ENCODE assay signal across 8 cellular contexts in the genomic region with DNA sequence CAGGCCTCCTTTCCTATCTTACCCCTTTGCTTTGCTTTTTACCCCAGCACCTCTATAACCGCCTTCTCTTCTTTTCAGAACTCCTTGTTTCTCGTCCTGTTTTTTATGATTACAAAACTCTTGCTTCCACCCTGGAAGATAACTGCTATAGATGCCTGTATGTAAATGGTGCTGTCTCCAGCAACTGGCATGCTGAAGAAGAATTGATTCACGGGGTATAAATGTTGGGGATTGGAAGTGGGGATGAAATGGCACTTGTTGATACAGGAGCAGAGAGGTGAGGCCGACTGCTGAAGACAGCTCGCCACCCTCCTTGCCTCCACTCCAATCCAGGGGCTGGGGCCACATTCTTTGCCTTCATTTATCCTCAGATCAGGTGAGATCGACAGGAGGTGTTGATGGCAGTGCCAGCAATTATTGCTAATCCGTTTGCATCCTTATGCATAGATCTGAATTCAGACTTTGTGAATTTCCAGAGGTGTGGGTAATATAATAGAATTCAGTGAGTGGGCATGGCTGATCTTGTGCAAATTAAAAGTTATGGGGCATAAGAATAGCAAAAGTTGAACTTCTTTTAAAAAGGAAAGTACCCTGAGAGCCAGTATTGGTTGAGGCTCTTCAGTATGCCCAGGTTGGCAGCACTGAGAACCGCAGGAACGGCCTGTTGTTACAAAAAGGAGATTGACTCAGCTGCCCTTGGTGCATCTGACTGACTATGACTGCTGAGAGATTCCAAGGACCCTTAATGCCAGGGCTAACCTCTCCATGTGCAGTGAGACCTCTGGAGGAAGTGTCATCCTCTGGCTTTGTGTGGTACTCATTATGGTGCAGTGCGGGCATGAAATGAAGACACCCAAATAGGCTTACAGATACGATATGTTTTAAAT. TPM values are rescaled to one million over a fixed set of nuclear protein-coding genes. Genes with fewer than 3 reads are reported as not detected.
A peak's percentile ranks its signal among the peaks of the same experiment; 100 is the strongest.
DNase-seq lines count a peak whose midpoint lies in the region; ATAC-seq and TF ChIP-seq lines count a peak whose summit lies in the region.

No MANE protein-coding gene starts in this region.

- no peaks in the 10 kb centered on the region for H3K9me3 Mint-ChIP-seq in activated CD4-positive, alpha-beta T cell treated with anti-CD3 and anti-CD28 coated beads for 36 hours (ENCODE audit: low read depth)
- no peaks in the 10 kb centered on the region for H3K9me3 Mint-ChIP-seq in nephron progenitor cell

- peaks cover 2% of the 10 kb centered on the region; the same call in 1 of the 2 replicates for H3K36me3 ChIP-seq in H7 (replicated peaks; ENCODE audit: control insufficient read depth, insufficient read depth, low read length)

- peak; percentile 9 for ATAC-seq in activated CD4-positive, alpha-beta T cell treated with anti-CD3 and anti-CD28 coated beads for 36 hours
- no peak for ATAC-seq in GM21825 (IDR thresholded peaks at IDR 0.05; ENCODE audit: unreplicated experiment)

- DNase-seq in AG09309 (ENCODE audit: low read depth) (peak; percentile 71), H7 (no peak), epithelial cell of proximal tubule (ENCODE audit: low read depth) (no peak), nephron progenitor cell (no peak), GM19240 (ENCODE audit: insufficient read length, low spot score) (no peak), AG08396 (ENCODE audit: low spot score) (no peak)
- peak; percentile 74 for DNase-seq in activated CD4-positive, alpha-beta T cell treated with anti-CD3 and anti-CD28 coated beads for 36 hours

- H3K4me1 Mint-ChIP-seq in activated CD4-positive, alpha-beta T cell treated with anti-CD3 and anti-CD28 coated beads for 36 hours = peaks cover 69% of the 10 kb centered on the region
- peaks cover 79% of the 10 kb centered on the region for H3K4me1 Mint-ChIP-seq in nephron progenitor cell

- no peak for TF ChIP-seq CTCF in AG09309 (IDR thresholded peaks at IDR 0.05; ENCODE audit: control insufficient read depth, insufficient read depth, low read depth, low read length, missing control alignments)
- TF ChIP-seq CTCF in epithelial cell of proximal tubule (conservative IDR thresholded peaks at IDR 0.05; ENCODE audit: low read depth, low read length) = no peak
- TF ChIP-seq CTCF in nephron progenitor cell (IDR thresholded peaks at IDR 0.05) = no peak

- H3K4me3 ChIP-seq in AG09309 (ENCODE audit: control insufficient read depth, low read depth, low read length) = peak overlapping the region; percentile 70
- peak overlapping the region; percentile 5; the same call in 1 of the 2 replicates for H3K4me3 ChIP-seq in H7 (ENCODE audit: insufficient read depth, low read depth, low read length)
- H3K4me3 ChIP-seq in epithelial cell of proximal tubule (ENCODE audit: low read depth, low read length) = peak overlapping the region; percentile 85

- intact Hi-C loops in activated CD4-positive, alpha-beta T cell treated with anti-CD3 and anti-CD28 coated beads for 36 hours (cut with DNase I, micrococcal nuclease) = loop anchor here (2.0 to 10.0 kb wide), 4 partner anchors 147 to 566 kb away; partner anchors contain the start of genes CCDC85B (in 1 of the 2) and EHD1 (in 1 of the 2)

- H3K4me3 Mint-ChIP-seq in activated CD4-positive, alpha-beta T cell treated with anti-CD3 and anti-CD28 coated beads for 36 hours = peak overlapping the region; percentile 100
- peak overlapping the region; percentile 95 for H3K4me3 Mint-ChIP-seq in nephron progenitor cell

- POLR2A ChIA-PET in activated CD4-positive, alpha-beta T cell treated with anti-CD3 and anti-CD28 coated beads for 36 hours (lab: Charles Lee) = interaction anchor here (0.6 to 18.5 kb wide), 6 partner anchors 9 to 187 kb away, joined by 3 to 1637 read pairs (median 4); partner anchors contain the start of genes MALAT1 and PCNX3

- H3K27me3 ChIP-seq in H7 (ENCODE audit: control insufficient read depth, insufficient read depth, low read length) = no peaks in the 10 kb centered on the region

- peak overlapping the region; percentile 99 for H3K27ac Mint-ChIP-seq in activated CD4-positive, alpha-beta T cell treated with anti-CD3 and anti-CD28 coated beads for 36 hours
- H3K27ac Mint-ChIP-seq in nephron progenitor cell = peak overlapping the region; percentile 3

- CTCF ChIA-PET in activated CD4-positive, alpha-beta T cell treated with anti-CD3 and anti-CD28 coated beads for 36 hours (lab: Charles Lee) = interaction anchor here (0.6 to 1.2 kb wide), 4 partner anchors 46 to 96 kb away, joined by 3 to 5 read pairs (median 4); partner anchors contain the start of gene SLC25A45

- peaks cover 1% of the 10 kb centered on the region for H3K27me3 Mint-ChIP-seq in activated CD4-positive, alpha-beta T cell treated with anti-CD3 and anti-CD28 coated beads for 36 hours
- H3K27me3 Mint-ChIP-seq in nephron progenitor cell (ENCODE audit: low read depth, poor library complexity) = no peaks in the 10 kb centered on the region

- peaks cover 83% of the 10 kb centered on the region for H3K36me3 Mint-ChIP-seq in activated CD4-positive, alpha-beta T cell treated with anti-CD3 and anti-CD28 coated beads for 36 hours (ENCODE audit: low read depth)
- no peaks in the 10 kb centered on the region for H3K36me3 Mint-ChIP-seq in nephron progenitor cell (ENCODE audit: low read depth)

RNA-seq across cellular contexts. Expression of gene NEAT1, which starts 5.3 kb away (rescaled TPM):
- total RNA-seq in H7 (2014; rRNA removed; shearing (Covaris generic)) = 6.4 and 10.6 TPM in 2 replicates
- 100 to 1,000 TPM; 435 to 569 TPM for total RNA-seq in activated CD4-positive, alpha-beta T cell treated with anti-CD3 and anti-CD28 coated beads for 36 hours
- 6.4 and 27.0 TPM in 2 replicates for total RNA-seq in epithelial cell of proximal tubule

RNA-seq across cellular contexts. Expression of gene FRMD8, which starts 41.5 kb away (rescaled TPM):
- total RNA-seq in H7 (2014; rRNA removed; shearing (Covaris generic)) = 24.5 and 37.1 TPM in 2 replicates
- 10 to 100 TPM; 32.7 to 37.5 TPM for total RNA-seq in activated CD4-positive, alpha-beta T cell treated with anti-CD3 and anti-CD28 coated beads for 36 hours
- total RNA-seq in epithelial cell of proximal tubule = 43.5 and 49.5 TPM in 2 replicates

RNA-seq across cellular contexts. Expression of gene SLC25A45, which starts 45.5 kb away (rescaled TPM):
- total RNA-seq in H7 (2014; rRNA removed; shearing (Covaris generic)) = 0.73 and 0.81 TPM in 2 replicates
- total RNA-seq in activated CD4-positive, alpha-beta T cell treated with anti-CD3 and anti-CD28 coated beads for 36 hours = 10 to 100 TPM; 13.2 to 14.3 TPM
- 0.29 and 1.2 TPM in 2 replicates for total RNA-seq in epithelial cell of proximal tubule

Comparison
In these comparisons a context has a peak if more than half of its experiments do, and no peak if none do; other contexts are left out.
1. DNase-seq: peak in AG09309 (single experiment) and activated CD4-positive, alpha-beta T cell treated with anti-CD3 and anti-CD28 coated beads for 36 hours (single experiment); none in H7 (single experiment), epithelial cell of proximal tubule (single experiment), nephron progenitor cell (single experiment), GM19240 (single experiment) and AG08396 (single experiment).
2. H3K4me3 ChIP-seq: peak in every context shown above with its lines; median percentile 85 in epithelial cell of proximal tubule; 70 in AG09309; 5 in H7.
3. RNA of gene NEAT1, which starts 5.3 kb away (total RNA-seq): 435 to 569 TPM in activated CD4-positive, alpha-beta T cell treated with anti-CD3 and anti-CD28 coated beads for 36 hours; 6.4 to 27.0 TPM in epithelial cell of proximal tubule and 6.4 to 10.6 TPM in H7; every median in the first group is over 10 times any median in the second.